Comparison of ENCODE assay signal across 12 cellular contexts in the genomic region with DNA sequence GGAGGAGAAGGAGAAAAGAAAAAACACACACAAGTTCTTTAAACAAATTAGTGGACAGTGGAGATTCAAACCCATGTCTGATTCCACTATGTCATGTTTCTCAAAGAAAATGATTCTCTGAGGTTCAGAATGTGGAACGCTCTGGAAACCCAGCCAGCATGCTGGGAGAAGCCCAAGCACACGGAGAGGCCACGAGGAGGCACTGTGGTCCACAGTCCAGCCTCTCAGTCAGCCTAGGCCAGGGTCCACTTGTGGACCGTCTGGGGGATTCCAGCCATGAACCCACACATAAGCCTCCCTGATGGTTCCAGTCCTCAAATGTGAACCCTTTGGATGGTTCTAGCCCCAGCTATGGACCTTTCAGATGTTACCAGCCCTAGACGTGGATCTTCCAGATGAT.
DNase-seq lines count a peak whose midpoint lies in the region; ATAC-seq, FAIRE-seq and TF ChIP-seq lines count a peak whose summit lies in the region.
"Had no signal": no experiment of that assay in that cellular context is flagged by ENCODE, and none has a peak within 500 bp of the region (broad histone marks: within the 10 kb centered on the region; RNA-seq: fewer than 3 reads in every experiment).

No MANE protein-coding gene starts in this region.

- H3K27ac ChIP-seq in OCI-LY1 (ENCODE audit: low read depth, low read length, poor library complexity, severe bottlenecking) (no peak overlapping the region), endodermal cell (ENCODE audit: low read depth, low read length) (no peak overlapping the region), pancreas (no peak overlapping the region), sigmoid colon (no peak overlapping the region)

- no peaks in the 10 kb centered on the region for H3F3A ChIP-seq in OCI-LY1 (ENCODE audit: insufficient read depth, low read length)

- H3K36me3 Mint-ChIP-seq in endodermal cell (ENCODE audit: low read depth): no peaks in the 10 kb centered on the region

- H3K9ac ChIP-seq in OCI-LY1 (ENCODE audit: low read length): no peak overlapping the region
- H3K9ac ChIP-seq in endodermal cell (ENCODE audit: extremely low read depth, low read length, poor library complexity, severe bottlenecking): no peak overlapping the region

- TF ChIP-seq EP300 in sigmoid colon (IDR thresholded peaks at IDR 0.05): no peak

- DNase-seq in GM06990 (ENCODE audit: extremely low read depth, insufficient read length) (no peak), endodermal cell (peak; percentile 56), pancreas (peak in 3 of 6 donors; percentile 26 to 58 (median 32)), NCI-H1105 (lab: John Stamatoyannopoulos, UW) (no peak), AML-193 (lab: John Stamatoyannopoulos, UW) (no peak), NCI-H345 treated with DMSO at 0.1 percent for 48 hours (lab: John Stamatoyannopoulos, UW; ENCODE audit: unreplicated experiment) (no peak), sigmoid colon (no peak)
- DNase-seq: islet precursor cell, NCI-H2171, T-helper 17 cell had no signal

- no peak overlapping the region for H3K27ac Mint-ChIP-seq in endodermal cell
- H3K27ac Mint-ChIP-seq: T-helper 17 cell had no signal

- intact Hi-C loops in pancreas (cut with DNase I): no loop called here
- intact Hi-C loops in sigmoid colon (cut with DNase I): no loop called here

- no peak overlapping the region for H3K4me2 ChIP-seq in OCI-LY1 (ENCODE audit: low read length)

- TF ChIP-seq CTCF in GM06990 (IDR thresholded peaks at IDR 0.05; ENCODE audit: insufficient read depth, low read length, poor library complexity, severe bottlenecking) (peak; percentile 57), OCI-LY1 (IDR thresholded peaks at IDR 0.05; ENCODE audit: low read length) (peak; percentile 79), endodermal cell (conservative IDR thresholded peaks at IDR 0.05) (peak; percentile 72), pancreas (IDR thresholded peaks at IDR 0.05) (peak in 1 of 4 donors; percentile 25), sigmoid colon (IDR thresholded peaks at IDR 0.05) (no peak)

- ATAC-seq in pancreas: peak; percentile 70 to 87 (median 80)
- ATAC-seq: T-helper 17 cell had no signal

- no peaks in the 10 kb centered on the region for H4K20me1 ChIP-seq in OCI-LY1 (ENCODE audit: insufficient read depth, low read length)

- H3K9me2 ChIP-seq in OCI-LY1 (ENCODE audit: low read depth, low read length): no peaks in the 10 kb centered on the region

- no peaks in the 10 kb centered on the region for H3K9me3 ChIP-seq in OCI-LY1 (ENCODE audit: low read length)
- no peaks in the 10 kb centered on the region for H3K9me3 ChIP-seq in endodermal cell (ENCODE audit: control insufficient read depth, low read length)
- H3K9me3 ChIP-seq in pancreas: no peaks in the 10 kb centered on the region
- H3K9me3 ChIP-seq in sigmoid colon: no peaks in the 10 kb centered on the region

- WGBS in endodermal cell (ENCODE audit: insufficient coverage in 1 of 2, insufficient read length in 1 of 2), 2 experiments: 67 to 84% methylated on average over 4 to 5 of the region's 5 CpGs
- WGBS in pancreas, 2 donors: 62 to 88% methylated on average over 5 of the region's 5 CpGs
- 88 to 92% methylated on average over 5 of the region's 5 CpGs for WGBS in sigmoid colon, 2 donors

- TF ChIP-seq POLR2A in sigmoid colon (IDR thresholded peaks at IDR 0.05): no peak

- H3K79me2 ChIP-seq in OCI-LY1 (ENCODE audit: insufficient read depth, low read length): no peaks in the 10 kb centered on the region

- H3K9me3 Mint-ChIP-seq in endodermal cell: no peaks in the 10 kb centered on the region

- H3K27me3 Mint-ChIP-seq in endodermal cell (ENCODE audit: insufficient read depth): peaks cover 10% of the 10 kb centered on the region

- no peaks in the 10 kb centered on the region for H3K36me3 ChIP-seq in GM06990 (ENCODE audit: control insufficient read depth, insufficient read depth, low read length)
- H3K36me3 ChIP-seq in OCI-LY1 (ENCODE audit: insufficient read depth, low read length): no peaks in the 10 kb centered on the region
- H3K36me3 ChIP-seq in endodermal cell (ENCODE audit: control insufficient read depth, insufficient read depth, low read length): no peaks in the 10 kb centered on the region
- no peaks in the 10 kb centered on the region for H3K36me3 ChIP-seq in pancreas
- H3K36me3 ChIP-seq in sigmoid colon: no peaks in the 10 kb centered on the region

- H3K4me3 Mint-ChIP-seq in endodermal cell: no peak overlapping the region
- H3K4me3 Mint-ChIP-seq: T-helper 17 cell had no signal

- no peaks in the 10 kb centered on the region for H3K4me1 ChIP-seq in OCI-LY1 (ENCODE audit: insufficient read depth, low read length, severe bottlenecking)
- no peaks in the 10 kb centered on the region for H3K4me1 ChIP-seq in endodermal cell (ENCODE audit: control insufficient read depth, insufficient read depth, low read length)
- no peaks in the 10 kb centered on the region for H3K4me1 ChIP-seq in pancreas
- peaks cover 0 to 7% (median 4%) of the 10 kb centered on the region in 4 donors for H3K4me1 ChIP-seq in sigmoid colon

- H2AFZ ChIP-seq in OCI-LY1 (ENCODE audit: low read length): no peak overlapping the region

- H3K4me1 Mint-ChIP-seq in endodermal cell: peaks cover 2% of the 10 kb centered on the region

- H3K4me3 ChIP-seq in GM06990 (replicated peaks; ENCODE audit: low read depth, low read length): no peak overlapping the region
- no peak overlapping the region for H3K4me3 ChIP-seq in OCI-LY1 (ENCODE audit: low read depth, low read length, poor library complexity, severe bottlenecking)
- H3K4me3 ChIP-seq in endodermal cell (ENCODE audit: low read length): no peak overlapping the region
- H3K4me3 ChIP-seq in pancreas: no peak overlapping the region
- no peak overlapping the region for H3K4me3 ChIP-seq in sigmoid colon

- H3K27me3 ChIP-seq in GM06990 (replicated peaks; ENCODE audit: control insufficient read depth, insufficient read depth, low read length): no peaks in the 10 kb centered on the region; the same call in 1 of the 2 replicates
- H3K27me3 ChIP-seq in OCI-LY1 (ENCODE audit: insufficient read depth, low read length): no peaks in the 10 kb centered on the region
- no peaks in the 10 kb centered on the region for H3K27me3 ChIP-seq in endodermal cell (ENCODE audit: control insufficient read depth, insufficient read depth, low read length, poor library complexity, severe bottlenecking)
- H3K27me3 ChIP-seq in pancreas: no peaks in the 10 kb centered on the region
- H3K27me3 ChIP-seq in sigmoid colon: no peaks in the 10 kb centered on the region

- no peak for FAIRE-seq in pancreas (lab: Jason Lieb, UNC)
- FAIRE-seq: GM18507 had no signal

Comparison
In these comparisons a context has a peak if more than half of its experiments do, and no peak if none do; other contexts are left out.
1. CTCF ChIP-seq: peak in GM06990 (single experiment), OCI-LY1 (single experiment) and endodermal cell (single experiment); none in sigmoid colon (0 of 4).